Comparison of ENCODE assay signal across 13 cellular contexts in genomic region chr17:45436625-45437460, GRCh38.
"Had no signal": no experiment of that assay in that cellular context is flagged by ENCODE, and none has a peak within 500 bp of the region (broad histone marks: within the 10 kb centered on the region; RNA-seq: fewer than 3 reads in every experiment).

No MANE protein-coding gene starts in this region.

- ATAC-seq: activated CD8-positive, alpha-beta T cell treated with anti-CD3 and anti-CD28 coated beads for 36 hours; activated T-cell treated with anti-CD3 and anti-CD28 coated beads, Interleukin-2, amount 50 U/mL, for 72 hours; gastrocnemius medialis; left ventricle myocardium superior had no signal

- H3K27ac Mint-ChIP-seq: activated CD8-positive, alpha-beta T cell treated with anti-CD3 and anti-CD28 coated beads for 36 hours; activated T-cell treated with anti-CD3 and anti-CD28 coated beads, Interleukin-2, amount 50 U/mL, for 72 hours; mesothelial cell of epicardium had no signal

- DNase-seq: activated CD8-positive, alpha-beta memory T cell treated with anti-CD3 and anti-CD28 coated beads, Interleukin-2, amount 50 U/mL, for 4 hours; activated CD8-positive, alpha-beta T cell treated with anti-CD3 and anti-CD28 coated beads for 36 hours; activated naive CD4-positive, alpha-beta T cell; activated T-cell treated with anti-CD3 and anti-CD28 coated beads, Interleukin-2, amount 50 U/mL, for 72 hours; colonic mucosa; effector CD4-positive, alpha-beta T cell; gastrocnemius medialis; left ventricle myocardium superior; small intestine; T1000; thyroid gland; uterus had no signal

- H3K36me3 ChIP-seq: colonic mucosa, uterus had no signal

- H3K27me3 ChIP-seq: colonic mucosa, thyroid gland had no signal

- H3K9me3 ChIP-seq: colonic mucosa, gastrocnemius medialis, thyroid gland, uterus had no signal

- H3K4me3 Mint-ChIP-seq: activated CD8-positive, alpha-beta T cell treated with anti-CD3 and anti-CD28 coated beads for 36 hours; activated T-cell treated with anti-CD3 and anti-CD28 coated beads, Interleukin-2, amount 50 U/mL, for 72 hours; mesothelial cell of epicardium had no signal

- H3K9me3 Mint-ChIP-seq: activated CD8-positive, alpha-beta T cell treated with anti-CD3 and anti-CD28 coated beads for 36 hours; activated T-cell treated with anti-CD3 and anti-CD28 coated beads, Interleukin-2, amount 50 U/mL, for 72 hours; mesothelial cell of epicardium had no signal

- H3K27ac ChIP-seq: colonic mucosa, gastrocnemius medialis, thyroid gland, uterus had no signal

- H3K27me3 Mint-ChIP-seq: activated CD8-positive, alpha-beta T cell treated with anti-CD3 and anti-CD28 coated beads for 36 hours had no signal

- H3K4me3 ChIP-seq: colonic mucosa, gastrocnemius medialis, thyroid gland, uterus had no signal
